In the genomic region with DNA sequence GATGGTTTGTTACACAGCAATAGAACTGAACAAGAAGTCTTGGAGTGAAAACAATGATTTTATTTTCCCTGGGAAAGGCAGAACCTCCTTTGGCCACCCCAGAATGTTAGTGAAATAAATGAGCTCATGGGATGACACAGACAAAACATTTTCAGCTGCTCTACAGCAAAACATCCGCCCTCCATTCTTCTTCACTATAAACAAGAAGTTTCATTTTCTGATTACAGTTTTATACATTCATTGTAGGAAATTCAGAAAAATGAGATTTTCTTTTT, we compare ENCODE assay signal across 30 cellular contexts. TPM values are rescaled to one million over a fixed set of nuclear protein-coding genes. Genes with fewer than 3 reads are reported as not detected.
DNase-seq lines count a peak whose midpoint lies in the region; ATAC-seq and TF ChIP-seq lines count a peak whose summit lies in the region.
"Had no signal": no experiment of that assay in that cellular context is flagged by ENCODE, and none has a peak within 500 bp of the region (broad histone marks: within the 10 kb centered on the region; RNA-seq: fewer than 3 reads in every experiment).

No MANE protein-coding gene starts in this region.

- no peaks in the 10 kb centered on the region for H3K36me3 ChIP-seq in right atrium auricular region
- H3K36me3 ChIP-seq in skeletal muscle tissue (ENCODE audit: control insufficient read depth in 3 of 3, insufficient read depth in 3 of 3, low read length in 3 of 3): no peaks in the 10 kb centered on the region
- H3K36me3 ChIP-seq in OCI-LY7 (ENCODE audit: insufficient read depth, low read length): no peaks in the 10 kb centered on the region

- H4K20me1 ChIP-seq in OCI-LY7 (ENCODE audit: insufficient read depth, low read length): no peaks in the 10 kb centered on the region

- no peaks in the 10 kb centered on the region for H3K9me3 ChIP-seq in right atrium auricular region
- H3K9me3 ChIP-seq in skeletal muscle tissue (ENCODE audit: control insufficient read depth in 3 of 3, low read length in 3 of 3): no peaks in the 10 kb centered on the region
- no peaks in the 10 kb centered on the region for H3K9me3 ChIP-seq in OCI-LY7 (ENCODE audit: low read length)
- H3K9me3 ChIP-seq: A549, mucosa of descending colon had no signal

- H2AFZ ChIP-seq in OCI-LY7 (ENCODE audit: low read length): no peak overlapping the region
- H2AFZ ChIP-seq: GM23248, PC-9 had no signal

- no peak for DNase-seq in right atrium auricular region (ENCODE audit: low spot score)
- no peak for DNase-seq in left cardiac atrium
- DNase-seq in OCI-LY7 (ENCODE audit: low spot score): no peak
- no peak for DNase-seq in posterior vena cava (ENCODE audit: low spot score)
- DNase-seq in HEK293T (ENCODE audit: extremely low spot score): no peak
- DNase-seq in effector CD4-positive, alpha-beta T cell: no peak
- DNase-seq: activated CD4-positive, alpha-beta T cell treated with anti-CD3 and anti-CD28 coated beads, Interleukin-2, amount 50 U/mL, for 48 hours; activated CD4-positive, CD25-positive, alpha-beta regulatory T cell treated with anti-CD3 and anti-CD28 coated beads, Interleukin-2, amount 50 U/mL, for 72 hours; activated naive CD8-positive, alpha-beta T cell treated with anti-CD3 and anti-CD28 coated beads, Interleukin-2, amount 50 U/mL, for 24 hours; activated T-cell treated with anti-CD3 and anti-CD28 coated beads, Interleukin-2, amount 50 U/mL, for 72 hours; Calu3; CD4-positive, CD25-positive, alpha-beta regulatory T cell; DND-41; effector CD8-positive, alpha-beta T cell; GF-D8; GM23248; mucosa of descending colon; NCI-H146; NCI-H226; NCI-H69; PC-9; SHP77 had no signal

- no peak overlapping the region for H3K4me2 ChIP-seq in OCI-LY7 (ENCODE audit: low read length)
- H3K4me2 ChIP-seq: A549, PC-9 had no signal

- H3K9me2 ChIP-seq in OCI-LY7 (ENCODE audit: insufficient read depth, low read length): no peaks in the 10 kb centered on the region

- no TSS peak for BruUV-seq in OCI-LY7 (replicated peaks; lab: Mats Ljungman, UMichigan)

- H3K9ac ChIP-seq in skeletal muscle tissue (ENCODE audit: low read depth in 1 of 3, low read length in 3 of 3): no peak overlapping the region
- H3K9ac ChIP-seq: GM23248 had no signal

- H3K4me3 ChIP-seq in right atrium auricular region: no peak overlapping the region
- H3K4me3 ChIP-seq in skeletal muscle tissue (ENCODE audit: low read length in 3 of 3): no peak overlapping the region
- H3K4me3 ChIP-seq in OCI-LY7 (ENCODE audit: low read depth, low read length, poor library complexity, severe bottlenecking): no peak overlapping the region
- H3K4me3 ChIP-seq: A549, GM23248, lung, mucosa of descending colon, PC-9 had no signal

- no peak for TF ChIP-seq CTCF in right atrium auricular region (IDR thresholded peaks at IDR 0.05)
- TF ChIP-seq CTCF in OCI-LY7 (conservative IDR thresholded peaks at IDR 0.05; ENCODE audit: low read length): no peak

- intact Hi-C loops in left cardiac atrium (cut with DNase I): no loop called here
- intact Hi-C loops in OCI-LY7 (cut with micrococcal nuclease; ENCODE audit: unreplicated experiment): no loop called here
- intact Hi-C loops in posterior vena cava (cut with DNase I): no loop called here

- POLR2A ChIA-PET in OCI-LY7 (lab: Charles Lee) (interaction anchor here (0.5 kb wide), 1 partner anchor 66 kb away, joined by 3 read pairs; no protein-coding TSS in a partner anchor), HEK293T (lab: Yijun Ruan, JAX) (no interaction called here)

- H3K27ac ChIP-seq in right atrium auricular region: peak overlapping the region; percentile 27 to 48
- H3K27ac ChIP-seq in layer of hippocampus (ENCODE audit: low read depth, low read length): peak overlapping the region; percentile 87
- H3K27ac ChIP-seq in skeletal muscle tissue (ENCODE audit: low read depth, low read length): peak overlapping the region; percentile 25
- H3K27ac ChIP-seq in OCI-LY7 (ENCODE audit: low read depth, low read length, poor library complexity, severe bottlenecking): no peak overlapping the region
- H3K27ac ChIP-seq: A549, epithelial cell of prostate, GM23248, PC-9 had no signal

- peaks cover 0 to 16% of the 10 kb centered on the region in 2 donors for H3K4me1 ChIP-seq in right atrium auricular region
- H3K4me1 ChIP-seq in skeletal muscle tissue (ENCODE audit: control insufficient read depth in 3 of 3, insufficient read depth in 3 of 3, low read length in 3 of 3): peaks cover 3 to 6% (median 4%) of the 10 kb centered on the region in 3 donors
- H3K4me1 ChIP-seq in OCI-LY7 (ENCODE audit: insufficient read depth, low read length, poor library complexity, severe bottlenecking): no peaks in the 10 kb centered on the region

- no peak for ATAC-seq in left cardiac atrium
- ATAC-seq: A549; activated naive CD8-positive, alpha-beta T cell treated with anti-CD3 and anti-CD28 coated beads, Interleukin-2, amount 50 U/mL, for 24 hours; activated T-cell treated with anti-CD3 and anti-CD28 coated beads, Interleukin-2, amount 50 U/mL, for 72 hours; mucosa of descending colon; natural killer cell treated with Interleukin-12 subunit alpha and Interleukin-12 subunit beta and Interleukin-15 and Interleukin-18, amount 100 ng/mL, for 72 hours; right cardiac atrium had no signal

- no peaks in the 10 kb centered on the region for H3K79me2 ChIP-seq in OCI-LY7 (ENCODE audit: insufficient read depth, low read depth, low read length)

- H3K27me3 ChIP-seq in right atrium auricular region (no peaks in the 10 kb centered on the region), layer of hippocampus (ENCODE audit: control insufficient read depth, insufficient read depth, low read length) (no peaks in the 10 kb centered on the region), skeletal muscle tissue (ENCODE audit: control insufficient read depth in 3 of 3, insufficient read depth in 3 of 3, low read length in 3 of 3) (peaks cover 6 to 22% (median 8%) of the 10 kb centered on the region in 3 donors)

- CTCF ChIA-PET in OCI-LY7 (lab: Charles Lee; ENCODE audit: unreplicated experiment) (no interaction called here), HEK293T (lab: Yijun Ruan, JAX) (no interaction called here)

TF ChIP-seq in HEK293T, 16 proteins besides CTCF, POLR2A, EP300 and RAD21:
- TF ChIP-seq FOXA1 (IDR thresholded peaks at IDR 0.05) (no peak), BHLHE40 (IDR thresholded peaks at IDR 0.05; ENCODE audit: borderline replicate concordance) (no peak), SP1 (IDR thresholded peaks at IDR 0.05) (no peak)
- TF ChIP-seq, protein P1, sequence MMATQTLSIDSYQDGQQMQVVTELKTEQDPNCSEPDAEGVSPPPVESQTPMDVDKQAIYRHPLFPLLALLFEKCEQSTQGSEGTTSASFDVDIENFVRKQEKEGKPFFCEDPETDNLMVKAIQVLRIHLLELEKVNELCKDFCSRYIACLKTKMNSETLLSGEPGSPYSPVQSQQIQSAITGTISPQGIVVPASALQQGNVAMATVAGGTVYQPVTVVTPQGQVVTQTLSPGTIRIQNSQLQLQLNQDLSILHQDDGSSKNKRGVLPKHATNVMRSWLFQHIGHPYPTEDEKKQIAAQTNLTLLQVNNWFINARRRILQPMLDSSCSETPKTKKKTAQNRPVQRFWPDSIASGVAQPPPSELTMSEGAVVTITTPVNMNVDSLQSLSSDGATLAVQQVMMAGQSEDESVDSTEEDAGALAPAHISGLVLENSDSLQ (IDR thresholded peaks at IDR 0.05): no peak

RNA-seq across cellular contexts. Expression of gene EFHD1, which starts 4.3 kb away (rescaled TPM):
- 10 to 100 TPM; 11.4 to 11.5 TPM for total RNA-seq in right atrium auricular region
- total RNA-seq in left cardiac atrium: 10 to 100 TPM; 16.9 to 19.3 TPM
- 2.1 TPM for total RNA-seq in skeletal muscle tissue
- total RNA-seq in OCI-LY7 (2014; rRNA removed; shearing (Covaris generic)): 1.4 TPM in 1 of 2 replicates, not detected in the other
- not detected in 2 replicates for total RNA-seq in OCI-LY7 (2022)
- 10 to 100 TPM; 42.2 to 69.7 TPM for total RNA-seq in posterior vena cava
- total RNA-seq: GM23248, HT-29 had no signal
